In the genomic region with DNA sequence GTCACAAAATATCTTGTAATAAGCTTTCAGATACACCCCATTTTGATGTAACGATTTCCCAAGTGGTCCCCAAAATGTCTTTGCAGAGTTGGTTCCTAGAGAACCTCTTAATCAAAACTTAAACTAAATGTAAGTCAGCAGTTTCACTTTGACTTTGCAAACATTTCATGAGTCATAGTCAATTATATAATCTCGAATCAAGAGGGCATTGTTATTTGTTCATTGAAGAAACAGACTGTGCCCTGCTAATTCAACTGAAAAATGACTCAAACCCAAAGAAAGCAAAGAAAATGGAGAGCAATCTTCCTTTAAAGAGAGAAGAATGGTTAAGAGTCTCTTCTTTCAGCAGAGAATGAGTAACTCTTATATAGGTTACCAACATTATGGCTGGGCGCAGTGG, we compare ENCODE assay signal across 1 cellular context.
TF ChIP-seq lines count a peak whose summit lies in the region.

No MANE protein-coding gene starts in this region.

TF ChIP-seq in endothelial cell of umbilical vein, 7 proteins besides CTCF, POLR2A, EP300 and RAD21 (continued from another document):
- TF ChIP-seq, protein P1, sequence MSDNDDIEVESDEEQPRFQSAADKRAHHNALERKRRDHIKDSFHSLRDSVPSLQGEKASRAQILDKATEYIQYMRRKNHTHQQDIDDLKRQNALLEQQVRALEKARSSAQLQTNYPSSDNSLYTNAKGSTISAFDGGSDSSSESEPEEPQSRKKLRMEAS (IDR thresholded peaks at IDR 0.05; ENCODE audit: insufficient read depth, insufficient read length), result no peak
- TF ChIP-seq JUN (IDR thresholded peaks at IDR 0.05; ENCODE audit: borderline replicate concordance, insufficient read depth, insufficient read length, low read depth) (peak; percentile 70), FOS (IDR thresholded peaks at IDR 0.05; ENCODE audit: borderline replicate concordance, insufficient read depth, low read length) (peak; percentile 65), GATA2 (IDR thresholded peaks at IDR 0.05; ENCODE audit: insufficient read depth, insufficient read length, low read depth, low read length) (peak; percentile 11)
